8 cellular contexts compared by ENCODE assay signal in genomic region chr2:27807476-27807875, GRCh38. TPM values are rescaled to one million over a fixed set of nuclear protein-coding genes. Genes with fewer than 3 reads are reported as not detected.
A peak's percentile ranks its signal among the peaks of the same experiment; 100 is the strongest.
DNase-seq lines count a peak whose midpoint lies in the region; ATAC-seq and TF ChIP-seq lines count a peak whose summit lies in the region.

No MANE protein-coding gene starts in this region.

- H3K9me3 ChIP-seq in OCI-LY1 (ENCODE audit: low read length) = no peaks in the 10 kb centered on the region
- no peaks in the 10 kb centered on the region for H3K9me3 ChIP-seq in prostate gland
- H3K9me3 ChIP-seq in effector memory CD4-positive, alpha-beta T cell (ENCODE audit: control insufficient read depth, low read length) = no peaks in the 10 kb centered on the region

- H3K4me2 ChIP-seq in OCI-LY1 (ENCODE audit: low read length) = no peak overlapping the region

- no peak overlapping the region for H3K4me3 Mint-ChIP-seq in activated naive CD8-positive, alpha-beta T cell treated with anti-CD3 and anti-CD28 coated beads, Interleukin-2, amount 50 U/mL, for 24 hours
- no peak overlapping the region for H3K4me3 Mint-ChIP-seq in activated naive CD8-positive, alpha-beta T cell treated with anti-CD3 and anti-CD28 coated beads for 36 hours
- H3K4me3 Mint-ChIP-seq in endothelial cell (ENCODE audit: unreplicated experiment) = no peak overlapping the region

- H3K4me3 ChIP-seq in OCI-LY1 (ENCODE audit: low read depth, low read length, poor library complexity, severe bottlenecking) (no peak overlapping the region), prostate gland (no peak overlapping the region)
- no peak overlapping the region for H3K4me3 ChIP-seq in effector memory CD4-positive, alpha-beta T cell (ENCODE audit: insufficient read depth, low read depth, low read length, poor library complexity, severe bottlenecking)

- TF ChIP-seq CTCF in OCI-LY1 (IDR thresholded peaks at IDR 0.05; ENCODE audit: low read length) (peak; percentile 48), endothelial cell (IDR thresholded peaks at IDR 0.05; ENCODE audit: unreplicated experiment) (peak; percentile 55), prostate gland (IDR thresholded peaks at IDR 0.05) (peak in 3 of 4 experiments; percentile 46 to 67 (median 54))

- H3K4me1 ChIP-seq in OCI-LY1 (ENCODE audit: insufficient read depth, low read length, severe bottlenecking) = no peaks in the 10 kb centered on the region
- H3K4me1 ChIP-seq in prostate gland (replicated peaks) = no peaks in the 10 kb centered on the region
- no peaks in the 10 kb centered on the region for H3K4me1 ChIP-seq in effector memory CD4-positive, alpha-beta T cell (ENCODE audit: control insufficient read depth, insufficient read depth, low read length, poor library complexity, severe bottlenecking)

- H3K27ac ChIP-seq in OCI-LY1 (ENCODE audit: low read depth, low read length, poor library complexity, severe bottlenecking) (no peak overlapping the region), prostate gland (no peak overlapping the region)
- H3K27ac ChIP-seq in effector memory CD4-positive, alpha-beta T cell (ENCODE audit: insufficient read depth, low read length, poor library complexity, severe bottlenecking) = no peak overlapping the region

- H3K36me3 ChIP-seq in OCI-LY1 (ENCODE audit: insufficient read depth, low read length) (no peaks in the 10 kb centered on the region), prostate gland (no peaks in the 10 kb centered on the region)
- H3K36me3 ChIP-seq in effector memory CD4-positive, alpha-beta T cell (ENCODE audit: control insufficient read depth, insufficient read depth, low read length) = no peaks in the 10 kb centered on the region

- peak; percentile 15 for DNase-seq in activated naive CD8-positive, alpha-beta T cell treated with anti-CD3 and anti-CD28 coated beads, Interleukin-2, amount 50 U/mL, for 24 hours
- DNase-seq in activated naive CD8-positive, alpha-beta T cell treated with anti-CD3 and anti-CD28 coated beads for 36 hours = no peak
- peak; percentile 44 for DNase-seq in endothelial cell (ENCODE audit: low spot score)
- DNase-seq in prostate gland (ENCODE audit: low spot score) = peak; percentile 46
- no peak for DNase-seq in DMS153 treated with DMSO at 0.1 percent for 48 hours (lab: John Stamatoyannopoulos, UW; ENCODE audit: unreplicated experiment)
- DNase-seq in effector memory CD4-positive, alpha-beta T cell = no peak
- no peak for DNase-seq in stimulated activated naive CD4-positive, alpha-beta T cell (lab: John Stamatoyannopoulos, UW)

- 59% methylated on average over 4 of the region's 4 CpGs for WGBS in prostate gland

- no peak for TF ChIP-seq POLR2A in prostate gland (IDR thresholded peaks at IDR 0.05)

- no peak overlapping the region for H3K27ac Mint-ChIP-seq in activated naive CD8-positive, alpha-beta T cell treated with anti-CD3 and anti-CD28 coated beads, Interleukin-2, amount 50 U/mL, for 24 hours
- no peak overlapping the region for H3K27ac Mint-ChIP-seq in activated naive CD8-positive, alpha-beta T cell treated with anti-CD3 and anti-CD28 coated beads for 36 hours
- H3K27ac Mint-ChIP-seq in endothelial cell (ENCODE audit: unreplicated experiment) = no peak overlapping the region

- intact Hi-C loops in prostate gland (cut with DNase I) = no loop called here

- peaks cover 2% of the 10 kb centered on the region for H3K4me1 Mint-ChIP-seq in activated naive CD8-positive, alpha-beta T cell treated with anti-CD3 and anti-CD28 coated beads, Interleukin-2, amount 50 U/mL, for 24 hours
- H3K4me1 Mint-ChIP-seq in activated naive CD8-positive, alpha-beta T cell treated with anti-CD3 and anti-CD28 coated beads for 36 hours = no peaks in the 10 kb centered on the region
- no peaks in the 10 kb centered on the region for H3K4me1 Mint-ChIP-seq in endothelial cell (ENCODE audit: unreplicated experiment)

- no peak overlapping the region for H2AFZ ChIP-seq in OCI-LY1 (ENCODE audit: low read length)

- H3K27me3 ChIP-seq in OCI-LY1 (ENCODE audit: insufficient read depth, low read length) (no peaks in the 10 kb centered on the region), prostate gland (replicated peaks; ENCODE audit: insufficient read depth) (no peaks in the 10 kb centered on the region)
- H3K27me3 ChIP-seq in effector memory CD4-positive, alpha-beta T cell (replicated peaks; ENCODE audit: control insufficient read depth, insufficient read depth, low read length, poor library complexity, severe bottlenecking) = no peaks in the 10 kb centered on the region

- H3K27me3 Mint-ChIP-seq in activated naive CD8-positive, alpha-beta T cell treated with anti-CD3 and anti-CD28 coated beads, Interleukin-2, amount 50 U/mL, for 24 hours = no peaks in the 10 kb centered on the region
- H3K27me3 Mint-ChIP-seq in activated naive CD8-positive, alpha-beta T cell treated with anti-CD3 and anti-CD28 coated beads for 36 hours = no peaks in the 10 kb centered on the region
- H3K27me3 Mint-ChIP-seq in endothelial cell (ENCODE audit: unreplicated experiment) = no peaks in the 10 kb centered on the region

- no peaks in the 10 kb centered on the region for H3F3A ChIP-seq in OCI-LY1 (ENCODE audit: insufficient read depth, low read length)

- no peaks in the 10 kb centered on the region for H3K36me3 Mint-ChIP-seq in activated naive CD8-positive, alpha-beta T cell treated with anti-CD3 and anti-CD28 coated beads, Interleukin-2, amount 50 U/mL, for 24 hours (ENCODE audit: low read depth)
- peaks cover 2% of the 10 kb centered on the region for H3K36me3 Mint-ChIP-seq in activated naive CD8-positive, alpha-beta T cell treated with anti-CD3 and anti-CD28 coated beads for 36 hours
- no peaks in the 10 kb centered on the region for H3K36me3 Mint-ChIP-seq in endothelial cell (ENCODE audit: low read depth, unreplicated experiment)

- H3K79me2 ChIP-seq in OCI-LY1 (ENCODE audit: insufficient read depth, low read length) = no peaks in the 10 kb centered on the region

- no peak for ATAC-seq in activated naive CD8-positive, alpha-beta T cell treated with anti-CD3 and anti-CD28 coated beads, Interleukin-2, amount 50 U/mL, for 24 hours

- H4K20me1 ChIP-seq in OCI-LY1 (ENCODE audit: insufficient read depth, low read length) = no peaks in the 10 kb centered on the region

- no peaks in the 10 kb centered on the region for H3K9me3 Mint-ChIP-seq in activated naive CD8-positive, alpha-beta T cell treated with anti-CD3 and anti-CD28 coated beads, Interleukin-2, amount 50 U/mL, for 24 hours
- H3K9me3 Mint-ChIP-seq in activated naive CD8-positive, alpha-beta T cell treated with anti-CD3 and anti-CD28 coated beads for 36 hours = no peaks in the 10 kb centered on the region
- H3K9me3 Mint-ChIP-seq in endothelial cell (ENCODE audit: unreplicated experiment) = no peaks in the 10 kb centered on the region

- no peak overlapping the region for H3K9ac ChIP-seq in OCI-LY1 (ENCODE audit: low read length)

- no peaks in the 10 kb centered on the region for H3K9me2 ChIP-seq in OCI-LY1 (ENCODE audit: low read depth, low read length)

RNA-seq across cellular contexts. Expression of gene MRPL33, which starts 36.0 kb away (rescaled TPM):
- 10 to 100 TPM; 68.9 to 82.6 TPM for total RNA-seq in activated naive CD8-positive, alpha-beta T cell treated with anti-CD3 and anti-CD28 coated beads for 36 hours
- total RNA-seq in endothelial cell (ENCODE audit: unreplicated experiment) (52.0 TPM), prostate gland (100 to 1,000 TPM; 140 to 186 TPM)

Comparison
In these comparisons a context has a peak if more than half of its experiments do, and no peak if none do; other contexts are left out.
1. DNase-seq: peak in activated naive CD8-positive, alpha-beta T cell treated with anti-CD3 and anti-CD28 coated beads, Interleukin-2, amount 50 U/mL, for 24 hours (single experiment), endothelial cell (single experiment) and prostate gland (single experiment); none in activated naive CD8-positive, alpha-beta T cell treated with anti-CD3 and anti-CD28 coated beads for 36 hours (single experiment), DMS153 treated with DMSO at 0.1 percent for 48 hours (single experiment), effector memory CD4-positive, alpha-beta T cell (0 of 3) and stimulated activated naive CD4-positive, alpha-beta T cell (0 of 6).
2. Peak in every context shown above with its lines, with median percentiles within 50 percentile points of each other: CTCF ChIP-seq.